19 cellular contexts compared by ENCODE assay signal in genomic region chr2:130957920-130958319, GRCh38.
"Had no signal": no experiment of that assay in that cellular context is flagged by ENCODE, and none has a peak within 500 bp of the region (broad histone marks: within the 10 kb centered on the region; RNA-seq: fewer than 3 reads in every experiment).

No MANE protein-coding gene starts in this region.

- H3K79me2 ChIP-seq: parathyroid adenoma had no signal

- H3K27me3 ChIP-seq: vagina had no signal

- H3K4me3 ChIP-seq: breast epithelium, lung, stomach, vagina had no signal

- H3K4me3 Mint-ChIP-seq: activated naive CD4-positive, alpha-beta T cell treated with anti-CD3 and anti-CD28 coated beads, Interleukin-2, amount 50 U/mL, for 24 hours; natural killer cell treated with Interleukin-12 subunit alpha and Interleukin-12 subunit beta and Interleukin-15 and Interleukin-18, amount 100 ng/mL, for 72 hours; stimulated activated effector memory CD8-positive, alpha-beta T cell treated with anti-CD3 and anti-CD28 coated beads, Interleukin-12 subunit alpha, Interleukin-12 subunit beta, amount 100 ng/mL, for 72 hours had no signal

- H2AFZ ChIP-seq: parathyroid adenoma had no signal

- H3K27ac ChIP-seq: breast epithelium, parathyroid adenoma, stomach, vagina, VCaP had no signal

- H3K9me3 ChIP-seq: vagina had no signal

- DNase-seq: activated CD4-positive, alpha-beta T cell treated with anti-CD3 and anti-CD28 coated beads, Interleukin-2, amount 50 U/mL, for 48 hours; activated gamma-delta T cell; cortex of kidney; erythroblast; foreskin melanocyte; kidney; stimulated activated CD4-positive, alpha-beta T cell treated with anti-CD3 and anti-CD28 coated beads, Interleukin-4, amount 100 ng/mL, for 24 hours; stomach; trophoblast cell had no signal

- H3K9ac ChIP-seq: parathyroid adenoma had no signal

- ATAC-seq: left lobe of liver; natural killer cell treated with Interleukin-12 subunit alpha and Interleukin-12 subunit beta and Interleukin-15 and Interleukin-18, amount 100 ng/mL, for 72 hours; sciatic nerve; stimulated activated effector memory CD8-positive, alpha-beta T cell treated with anti-CD3 and anti-CD28 coated beads, Interleukin-12 subunit alpha, Interleukin-12 subunit beta, amount 100 ng/mL, for 72 hours had no signal

- H3K27ac Mint-ChIP-seq: activated naive CD4-positive, alpha-beta T cell treated with anti-CD3 and anti-CD28 coated beads, Interleukin-2, amount 50 U/mL, for 24 hours; natural killer cell treated with Interleukin-12 subunit alpha and Interleukin-12 subunit beta and Interleukin-15 and Interleukin-18, amount 100 ng/mL, for 72 hours; stimulated activated effector memory CD8-positive, alpha-beta T cell treated with anti-CD3 and anti-CD28 coated beads, Interleukin-12 subunit alpha, Interleukin-12 subunit beta, amount 100 ng/mL, for 72 hours had no signal

- H3K4me1 Mint-ChIP-seq: activated naive CD4-positive, alpha-beta T cell treated with anti-CD3 and anti-CD28 coated beads, Interleukin-2, amount 50 U/mL, for 24 hours; stimulated activated effector memory CD8-positive, alpha-beta T cell treated with anti-CD3 and anti-CD28 coated beads, Interleukin-12 subunit alpha, Interleukin-12 subunit beta, amount 100 ng/mL, for 72 hours had no signal

- H3K4me1 ChIP-seq: breast epithelium, parathyroid adenoma had no signal

- H3K36me3 ChIP-seq: breast epithelium, stomach, vagina had no signal

- H3K36me3 Mint-ChIP-seq: stimulated activated effector memory CD8-positive, alpha-beta T cell treated with anti-CD3 and anti-CD28 coated beads, Interleukin-12 subunit alpha, Interleukin-12 subunit beta, amount 100 ng/mL, for 72 hours had no signal
